In genomic region chr16:24747425-24747824, GRCh38 we compare ENCODE assay signal across 13 cellular contexts. TPM values are rescaled to one million over a fixed set of nuclear protein-coding genes. Genes with fewer than 3 reads are reported as not detected.
DNase-seq lines count a peak whose midpoint lies in the region; ATAC-seq and TF ChIP-seq lines count a peak whose summit lies in the region.
"Had no signal": no experiment of that assay in that cellular context is flagged by ENCODE, and none has a peak within 500 bp of the region (broad histone marks: within the 10 kb centered on the region; RNA-seq: fewer than 3 reads in every experiment).

No MANE protein-coding gene starts in this region.

- H3K36me3 Mint-ChIP-seq in activated naive CD8-positive, alpha-beta T cell treated with anti-CD3 and anti-CD28 coated beads, Interleukin-2, amount 50 U/mL, for 24 hours (ENCODE audit: low read depth) = peaks cover 27% of the 10 kb centered on the region
- H3K36me3 Mint-ChIP-seq in osteocyte (ENCODE audit: unreplicated experiment) = peaks cover 11% of the 10 kb centered on the region

- no peak overlapping the region for H3K4me3 ChIP-seq in HCT116 (replicated peaks in 1 of 2; ENCODE audit: low read depth in 1 of 2, low read length in 2 of 2)

- H3K27me3 Mint-ChIP-seq in activated naive CD8-positive, alpha-beta T cell treated with anti-CD3 and anti-CD28 coated beads, Interleukin-2, amount 50 U/mL, for 24 hours = no peaks in the 10 kb centered on the region
- no peaks in the 10 kb centered on the region for H3K27me3 Mint-ChIP-seq in osteocyte (ENCODE audit: unreplicated experiment)
- H3K27me3 Mint-ChIP-seq: type B pancreatic cell had no signal

- H3K4me1 ChIP-seq in HCT116 (ENCODE audit: control insufficient read depth in 1 of 2, insufficient read depth in 2 of 2, low read length in 2 of 2) = peaks cover 7 to 21% of the 10 kb centered on the region in 2 experiments

- intact Hi-C loops in HCT116 (cut with micrococcal nuclease) = no loop called here

- TF ChIP-seq CTCF in HCT116 (IDR thresholded peaks at IDR 0.05 in 2 of 3, conservative IDR thresholded peaks at IDR 0.05 in 1 of 3; ENCODE audit: borderline replicate concordance in 1 of 3, insufficient read depth in 1 of 3, low read depth in 2 of 3, low read length in 2 of 3) (no peak), osteocyte (IDR thresholded peaks at IDR 0.05) (no peak)

- no peak overlapping the region for H3K27ac ChIP-seq in HCT116 (ENCODE audit: low read depth, low read length)
- H3K27ac ChIP-seq: RWPE1 had no signal

- ATAC-seq in HCT116 = no peak
- ATAC-seq in activated naive CD8-positive, alpha-beta T cell treated with anti-CD3 and anti-CD28 coated beads, Interleukin-2, amount 50 U/mL, for 24 hours = no peak
- ATAC-seq: left colon had no signal

- peak overlapping the region; percentile 26 for H3K4me2 ChIP-seq in HCT116 (ENCODE audit: low read length)

- POLR2A ChIA-PET in HCT116 (lab: Charles Lee) = no interaction called here

- peaks cover 0 to 3% of the 10 kb centered on the region in 2 experiments; a peak in 1 of 4 replicates for H3K36me3 ChIP-seq in HCT116 (ENCODE audit: control insufficient read depth in 1 of 2, insufficient read depth in 2 of 2, low read length in 2 of 2)

- TF ChIP-seq POLR2A in HCT116 (IDR thresholded peaks at IDR 0.05; ENCODE audit: borderline replicate concordance, extremely low read depth, insufficient read depth, insufficient read length) = no peak

- no peaks in the 10 kb centered on the region for H3K9me3 ChIP-seq in HCT116 (ENCODE audit: control insufficient read depth in 1 of 2, insufficient read depth in 1 of 2, low read depth in 1 of 2, low read length in 2 of 2)

- H2AFZ ChIP-seq in HCT116 (ENCODE audit: low read depth, low read length, poor library complexity, severe bottlenecking) = no peak overlapping the region

- H3K27me3 ChIP-seq in HCT116 (ENCODE audit: insufficient read depth, low read length) = no peaks in the 10 kb centered on the region

- H3K9me2 ChIP-seq in HCT116 (ENCODE audit: insufficient read depth) = no peaks in the 10 kb centered on the region

- CTCF ChIA-PET in HCT116 (lab: Charles Lee) = no interaction called here

- H3K9ac ChIP-seq in HCT116 (ENCODE audit: low read length) = no peak overlapping the region

- H3K9me3 Mint-ChIP-seq in activated naive CD8-positive, alpha-beta T cell treated with anti-CD3 and anti-CD28 coated beads, Interleukin-2, amount 50 U/mL, for 24 hours = no peaks in the 10 kb centered on the region
- H3K9me3 Mint-ChIP-seq in osteocyte (ENCODE audit: unreplicated experiment) = no peaks in the 10 kb centered on the region
- H3K9me3 Mint-ChIP-seq: type B pancreatic cell had no signal

- TF ChIP-seq RAD21 in HCT116 (IDR thresholded peaks at IDR 0.05; ENCODE audit: low read depth) = no peak

- peak overlapping the region; percentile 19 for H3K27ac Mint-ChIP-seq in activated naive CD8-positive, alpha-beta T cell treated with anti-CD3 and anti-CD28 coated beads, Interleukin-2, amount 50 U/mL, for 24 hours
- peak overlapping the region; percentile 48 for H3K27ac Mint-ChIP-seq in osteocyte (ENCODE audit: unreplicated experiment)
- H3K27ac Mint-ChIP-seq: type B pancreatic cell had no signal

- H4K20me1 ChIP-seq in HCT116 (ENCODE audit: insufficient read depth) = peaks cover 46% of the 10 kb centered on the region; the same call in 1 of the 2 replicates

- peaks cover 78% of the 10 kb centered on the region for H3K4me1 Mint-ChIP-seq in activated naive CD8-positive, alpha-beta T cell treated with anti-CD3 and anti-CD28 coated beads, Interleukin-2, amount 50 U/mL, for 24 hours
- H3K4me1 Mint-ChIP-seq in osteocyte (ENCODE audit: unreplicated experiment) = peaks cover 66% of the 10 kb centered on the region

- peaks cover 100% of the 10 kb centered on the region for H3K79me2 ChIP-seq in HCT116 (ENCODE audit: insufficient read depth, low read length)

- RAD21 ChIA-PET in HCT116 (lab: Charles Lee; ENCODE audit: low non-redundant PET in 1 of 2, low total read pairs in 2 of 2, uncharacterized antibody in 2 of 2, unreplicated experiment in 2 of 2) = no interaction called here

- no peak overlapping the region for H3K4me3 Mint-ChIP-seq in activated naive CD8-positive, alpha-beta T cell treated with anti-CD3 and anti-CD28 coated beads, Interleukin-2, amount 50 U/mL, for 24 hours
- H3K4me3 Mint-ChIP-seq in osteocyte (ENCODE audit: unreplicated experiment) = no peak overlapping the region
- H3K4me3 Mint-ChIP-seq: type B pancreatic cell had no signal

- DNase-seq in NCI-H2107 treated with DMSO at 0.1 percent for 48 hours (lab: John Stamatoyannopoulos, UW; ENCODE audit: unreplicated experiment) (peak; percentile 51), NCI-H2107 (lab: John Stamatoyannopoulos, UW) (no peak), HCT116 (ENCODE audit: low read depth, low spot score) (no peak), osteocyte (ENCODE audit: extremely low spot score, unreplicated experiment) (no peak), pons (ENCODE audit: low spot score) (no peak), HuH-7 (ENCODE audit: low spot score) (no peak), NOMO-1 (lab: John Stamatoyannopoulos, UW; ENCODE audit: unreplicated experiment in 2 of 2) (no peak)
- no peak for DNase-seq in activated naive CD8-positive, alpha-beta T cell treated with anti-CD3 and anti-CD28 coated beads, Interleukin-2, amount 50 U/mL, for 24 hours
- DNase-seq: aorta, left colon, NCI-H446 had no signal

- BruUV-seq in HCT116 (replicated peaks; lab: Mats Ljungman, UMichigan) = no TSS peak

TF ChIP-seq in HCT116, 20 proteins besides CTCF, POLR2A, EP300 and RAD21:
- TF ChIP-seq EZH2 (IDR thresholded peaks at IDR 0.05) (no peak), EZH2phosphoT487 (IDR thresholded peaks at IDR 0.05; ENCODE audit: borderline replicate concordance) (no peak), CEBPB (IDR thresholded peaks at IDR 0.05; ENCODE audit: low read depth) (no peak), YY1 (IDR thresholded peaks at IDR 0.05; ENCODE audit: extremely low read depth, insufficient replicate concordance, low read depth, low read length) (no peak), EGR1 (IDR thresholded peaks at IDR 0.05; ENCODE audit: low read depth) (no peak), FOSL1 (IDR thresholded peaks at IDR 0.05; ENCODE audit: low read depth) (no peak), CBX3 (IDR thresholded peaks at IDR 0.05; ENCODE audit: low read depth) (no peak), ZNF274 (IDR thresholded peaks at IDR 0.05; ENCODE audit: low read depth, low read length) (no peak), ELF1 (IDR thresholded peaks at IDR 0.05; ENCODE audit: borderline replicate concordance, low read depth) (no peak), SP1 (IDR thresholded peaks at IDR 0.05; ENCODE audit: low read depth) (no peak), TCF7L2 (IDR thresholded peaks at IDR 0.05; ENCODE audit: borderline replicate concordance, extremely low read depth, insufficient read depth, insufficient read length) (no peak), REST (IDR thresholded peaks at IDR 0.05; ENCODE audit: low read depth) (no peak)
- TF ChIP-seq, protein P1, sequence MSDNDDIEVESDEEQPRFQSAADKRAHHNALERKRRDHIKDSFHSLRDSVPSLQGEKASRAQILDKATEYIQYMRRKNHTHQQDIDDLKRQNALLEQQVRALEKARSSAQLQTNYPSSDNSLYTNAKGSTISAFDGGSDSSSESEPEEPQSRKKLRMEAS (IDR thresholded peaks at IDR 0.05) = no peak

RNA-seq across cellular contexts. Expression of gene TNRC6A, which starts 18.0 kb away (rescaled TPM):
- total RNA-seq in HCT116 (2021; ENCODE audit: unreplicated experiment) = 37.0 TPM
- polyA plus RNA-seq in HCT116 (2012) = 13.6 and 14.4 TPM in 2 replicates
- total RNA-seq in osteocyte = 64.5 and 68.0 TPM in 2 replicates
